1 cellular context compared by ENCODE assay signal in the genomic region with DNA sequence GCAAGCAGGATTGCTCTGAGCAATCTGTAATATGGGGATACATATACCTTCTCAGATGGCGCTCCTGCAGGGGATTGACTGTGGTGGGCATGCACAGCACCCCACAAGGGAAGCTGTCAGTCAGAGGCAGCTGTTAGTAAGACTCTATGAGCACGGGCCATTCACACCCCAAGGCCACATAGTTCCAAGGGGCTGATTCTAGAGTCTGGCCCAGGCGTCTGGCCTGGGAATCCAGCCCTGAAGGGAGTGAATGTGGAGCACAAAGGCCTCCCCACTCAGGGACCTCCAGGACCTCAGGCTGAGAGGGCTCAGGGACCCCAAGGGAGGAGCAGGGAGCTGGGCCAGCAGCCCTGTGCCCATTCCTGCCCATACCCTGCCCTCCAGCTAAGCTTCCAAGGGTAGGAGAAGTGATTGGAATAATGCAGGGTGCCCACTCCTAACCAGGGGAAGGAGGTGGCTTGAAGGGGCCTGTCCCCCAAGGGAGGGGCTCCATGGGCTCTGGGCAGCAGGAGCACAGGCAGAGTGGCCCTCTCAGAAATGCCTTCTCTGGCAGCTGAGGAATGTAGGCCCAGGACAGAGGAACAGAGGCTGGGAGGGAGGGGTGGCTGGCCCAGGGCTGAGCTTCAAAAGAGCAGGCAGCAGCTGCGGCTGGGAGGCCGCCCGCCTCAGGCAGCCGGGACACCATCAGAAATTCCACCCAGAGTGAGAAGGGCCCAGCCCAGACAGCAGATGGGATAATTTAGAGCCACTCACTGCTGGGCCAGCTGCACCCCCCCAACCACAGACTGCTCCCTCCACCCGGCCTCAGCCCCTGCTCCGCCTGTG.
TF ChIP-seq lines count a peak whose summit lies in the region.

No MANE protein-coding gene starts in this region.

TF ChIP-seq in HEK293, 187 proteins besides CTCF, POLR2A, EP300 and RAD21 (continued from another document):
- TF ChIP-seq, protein P1, sequence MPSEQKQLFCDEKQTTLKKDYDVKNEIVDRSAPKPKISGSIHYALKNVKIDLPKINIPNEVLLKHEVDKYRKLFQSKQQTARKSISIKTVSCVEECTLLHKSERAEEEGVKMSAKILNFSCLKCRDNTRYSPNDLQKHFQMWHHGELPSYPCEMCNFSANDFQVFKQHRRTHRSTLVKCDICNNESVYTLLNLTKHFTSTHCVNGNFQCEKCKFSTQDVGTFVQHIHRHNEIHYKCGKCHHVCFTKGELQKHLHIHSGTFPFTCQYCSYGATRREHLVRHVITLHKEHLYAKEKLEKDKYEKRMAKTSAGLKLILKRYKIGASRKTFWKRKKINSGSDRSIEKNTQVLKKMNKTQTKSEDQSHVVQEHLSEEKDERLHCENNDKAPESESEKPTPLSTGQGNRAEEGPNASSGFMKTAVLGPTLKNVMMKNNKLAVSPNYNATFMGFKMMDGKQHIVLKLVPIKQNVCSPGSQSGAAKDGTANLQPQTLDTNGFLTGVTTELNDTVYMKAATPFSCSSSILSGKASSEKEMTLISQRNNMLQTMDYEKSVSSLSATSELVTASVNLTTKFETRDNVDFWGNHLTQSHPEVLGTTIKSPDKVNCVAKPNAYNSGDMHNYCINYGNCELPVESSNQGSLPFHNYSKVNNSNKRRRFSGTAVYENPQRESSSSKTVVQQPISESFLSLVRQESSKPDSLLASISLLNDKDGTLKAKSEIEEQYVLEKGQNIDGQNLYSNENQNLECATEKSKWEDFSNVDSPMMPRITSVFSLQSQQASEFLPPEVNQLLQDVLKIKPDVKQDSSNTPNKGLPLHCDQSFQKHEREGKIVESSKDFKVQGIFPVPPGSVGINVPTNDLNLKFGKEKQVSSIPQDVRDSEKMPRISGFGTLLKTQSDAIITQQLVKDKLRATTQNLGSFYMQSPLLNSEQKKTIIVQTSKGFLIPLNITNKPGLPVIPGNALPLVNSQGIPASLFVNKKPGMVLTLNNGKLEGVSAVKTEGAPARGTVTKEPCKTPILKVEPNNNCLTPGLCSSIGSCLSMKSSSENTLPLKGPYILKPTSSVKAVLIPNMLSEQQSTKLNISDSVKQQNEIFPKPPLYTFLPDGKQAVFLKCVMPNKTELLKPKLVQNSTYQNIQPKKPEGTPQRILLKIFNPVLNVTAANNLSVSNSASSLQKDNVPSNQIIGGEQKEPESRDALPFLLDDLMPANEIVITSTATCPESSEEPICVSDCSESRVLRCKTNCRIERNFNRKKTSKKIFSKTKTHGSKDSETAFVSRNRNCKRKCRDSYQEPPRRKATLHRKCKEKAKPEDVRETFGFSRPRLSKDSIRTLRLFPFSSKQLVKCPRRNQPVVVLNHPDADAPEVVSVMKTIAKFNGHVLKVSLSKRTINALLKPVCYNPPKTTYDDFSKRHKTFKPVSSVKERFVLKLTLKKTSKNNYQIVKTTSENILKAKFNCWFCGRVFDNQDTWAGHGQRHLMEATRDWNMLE (tag by site-specific recombination; conservative IDR thresholded peaks at IDR 0.05; ENCODE audit: low read depth): no peak
- TF ChIP-seq ZNF10 (tag by site-specific recombination; IDR thresholded peaks at IDR 0.05) (peak; percentile 66; the same call in 1 of the 2 replicates), ZNF335 (tag by site-specific recombination; conservative IDR thresholded peaks at IDR 0.05) (peak; percentile 36; the same call in 1 of the 2 replicates), BCL11A (tag by site-specific recombination; IDR thresholded peaks at IDR 0.05; ENCODE audit: low read depth) (no peak), ZNF510 (tag by site-specific recombination; IDR thresholded peaks at IDR 0.05; ENCODE audit: insufficient replicate concordance) (no peak)
- TF ChIP-seq, protein P2, sequence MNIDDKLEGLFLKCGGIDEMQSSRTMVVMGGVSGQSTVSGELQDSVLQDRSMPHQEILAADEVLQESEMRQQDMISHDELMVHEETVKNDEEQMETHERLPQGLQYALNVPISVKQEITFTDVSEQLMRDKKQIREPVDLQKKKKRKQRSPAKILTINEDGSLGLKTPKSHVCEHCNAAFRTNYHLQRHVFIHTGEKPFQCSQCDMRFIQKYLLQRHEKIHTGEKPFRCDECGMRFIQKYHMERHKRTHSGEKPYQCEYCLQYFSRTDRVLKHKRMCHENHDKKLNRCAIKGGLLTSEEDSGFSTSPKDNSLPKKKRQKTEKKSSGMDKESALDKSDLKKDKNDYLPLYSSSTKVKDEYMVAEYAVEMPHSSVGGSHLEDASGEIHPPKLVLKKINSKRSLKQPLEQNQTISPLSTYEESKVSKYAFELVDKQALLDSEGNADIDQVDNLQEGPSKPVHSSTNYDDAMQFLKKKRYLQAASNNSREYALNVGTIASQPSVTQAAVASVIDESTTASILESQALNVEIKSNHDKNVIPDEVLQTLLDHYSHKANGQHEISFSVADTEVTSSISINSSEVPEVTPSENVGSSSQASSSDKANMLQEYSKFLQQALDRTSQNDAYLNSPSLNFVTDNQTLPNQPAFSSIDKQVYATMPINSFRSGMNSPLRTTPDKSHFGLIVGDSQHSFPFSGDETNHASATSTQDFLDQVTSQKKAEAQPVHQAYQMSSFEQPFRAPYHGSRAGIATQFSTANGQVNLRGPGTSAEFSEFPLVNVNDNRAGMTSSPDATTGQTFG (tag by site-specific recombination; IDR thresholded peaks at IDR 0.05; ENCODE audit: borderline replicate concordance): no peak
TF ChIP-seq in HEK293: peak in this region for 3.
